ENCODE assay signal across 11 cellular contexts in genomic region chr16:54955757-54956156, GRCh38.
"Had no signal": no experiment of that assay in that cellular context is flagged by ENCODE, and none has a peak within 500 bp of the region (broad histone marks: within the 10 kb centered on the region; RNA-seq: fewer than 3 reads in every experiment).

No MANE protein-coding gene starts in this region.

- H3K4me1 ChIP-seq: HAP-1 had no signal

- ATAC-seq: GM23338, HCT116 had no signal

- H3K9ac ChIP-seq: GM23248 had no signal

- H3K9me3 ChIP-seq: HAP-1 had no signal

- FAIRE-seq: H1, H54 had no signal

- H3K4me2 ChIP-seq: GM23338 had no signal

- H3K36me3 ChIP-seq: HAP-1 had no signal

- DNase-seq: GM23248, GOT3, H7, H9, HCEC 1CT, HFFc6 had no signal

- H2AFZ ChIP-seq: GM23248, GM23338 had no signal

- H3K27ac ChIP-seq: GM23248 had no signal

- H3K4me3 ChIP-seq: GM23248, GM23338, HAP-1 had no signal
